ENCODE assay signal across 24 cellular contexts in the genomic region with DNA sequence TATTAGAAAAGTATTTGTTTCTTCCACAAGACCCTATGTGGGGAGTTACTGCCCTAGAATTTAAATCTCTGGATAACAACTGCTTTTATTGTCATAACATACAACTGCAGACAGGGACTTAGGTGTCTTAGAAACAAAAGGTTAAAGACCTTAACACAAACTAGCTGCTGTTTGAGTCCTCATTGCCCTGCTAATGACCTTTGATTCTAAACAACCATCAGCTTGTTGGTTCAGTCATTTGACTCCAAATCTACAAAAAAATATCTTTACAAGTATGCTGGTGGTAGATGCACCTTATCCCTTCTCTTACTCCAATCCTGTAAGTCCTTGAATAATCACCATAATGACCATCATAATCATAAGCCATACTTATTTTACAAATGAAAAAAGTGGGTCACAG.
"Had no signal": no experiment of that assay in that cellular context is flagged by ENCODE, and none has a peak within 500 bp of the region (broad histone marks: within the 10 kb centered on the region; RNA-seq: fewer than 3 reads in every experiment).

No MANE protein-coding gene starts in this region.

- H3K9me3 ChIP-seq: lower lobe of right lung, pancreas, prostate gland, sigmoid colon, spleen, tibial nerve, vagina had no signal

- H3K4me3 ChIP-seq: lower lobe of right lung, pancreas, prostate gland, sigmoid colon, spleen, tibial nerve, vagina had no signal

- H3K27ac ChIP-seq: lower lobe of right lung, pancreas, prostate gland, sigmoid colon, spleen, tibial nerve, vagina had no signal

- ATAC-seq: left colon; left ventricle myocardium superior; lower lobe of right lung; naive thymus-derived CD8-positive, alpha-beta T cell; pancreas; right cardiac atrium; stimulated activated naive CD8-positive, alpha-beta T cell treated with anti-CD3 and anti-CD28 coated beads, Interleukin-15, amount 100 ng/mL, for 72 hours had no signal

- H3K4me1 ChIP-seq: prostate gland, vagina had no signal

- H3K36me3 ChIP-seq: lower lobe of right lung, pancreas, prostate gland, sigmoid colon, spleen, vagina had no signal

- H3K27me3 ChIP-seq: pancreas, sigmoid colon, spleen, tibial nerve, vagina had no signal

- DNase-seq: hypothalamus; immature natural killer cell; kidney; left colon; left ventricle myocardium superior; lower lobe of right lung; mesenchymal stem cell; naive thymus-derived CD8-positive, alpha-beta T cell; nucleus accumbens; pancreas; posterior cingulate gyrus; retina; right cardiac atrium; sigmoid colon; small intestine; spleen; stimulated activated CD4-positive, alpha-beta T cell treated with anti-CD3 and anti-CD28 coated beads, Interleukin-4, amount 100 ng/mL, for 4 hours; stimulated activated CD8-positive, alpha-beta memory T cell treated with anti-CD3 and anti-CD28 coated beads, Interleukin-4, amount 100 ng/mL, for 48 hours; stimulated activated naive CD4-positive, alpha-beta T cell treated with Interleukin-2 at 50 U/mL for 16 hours; stimulated activated naive CD8-positive, alpha-beta T cell treated with anti-CD3 and anti-CD28 coated beads, Interleukin-15, amount 100 ng/mL, for 72 hours; substantia nigra had no signal
